1 cellular context compared by ENCODE assay signal in genomic region chr3:136404056-136404455, GRCh38.
TF ChIP-seq lines count a peak whose summit lies in the region.

No MANE protein-coding gene starts in this region.

TF ChIP-seq in IMR-90, 13 proteins besides CTCF, POLR2A, EP300 and RAD21 (continued from another document):
- TF ChIP-seq MAFK (IDR thresholded peaks at IDR 0.05; ENCODE audit: low read depth, low read length) (no peak), RFX5 (IDR thresholded peaks at IDR 0.05; ENCODE audit: low read depth, low read length) (no peak), MXI1 (IDR thresholded peaks at IDR 0.05; ENCODE audit: borderline replicate concordance, low read depth, low read length) (no peak), BHLHE40 (IDR thresholded peaks at IDR 0.05; ENCODE audit: low read depth, low read length) (no peak), CEBPB (IDR thresholded peaks at IDR 0.05; ENCODE audit: low read depth, low read length) (no peak), SMC3 (IDR thresholded peaks at IDR 0.05; ENCODE audit: low read depth, low read length) (no peak), FOS (IDR thresholded peaks at IDR 0.05; ENCODE audit: low read depth, low read length) (no peak)
- TF ChIP-seq, protein P1, sequence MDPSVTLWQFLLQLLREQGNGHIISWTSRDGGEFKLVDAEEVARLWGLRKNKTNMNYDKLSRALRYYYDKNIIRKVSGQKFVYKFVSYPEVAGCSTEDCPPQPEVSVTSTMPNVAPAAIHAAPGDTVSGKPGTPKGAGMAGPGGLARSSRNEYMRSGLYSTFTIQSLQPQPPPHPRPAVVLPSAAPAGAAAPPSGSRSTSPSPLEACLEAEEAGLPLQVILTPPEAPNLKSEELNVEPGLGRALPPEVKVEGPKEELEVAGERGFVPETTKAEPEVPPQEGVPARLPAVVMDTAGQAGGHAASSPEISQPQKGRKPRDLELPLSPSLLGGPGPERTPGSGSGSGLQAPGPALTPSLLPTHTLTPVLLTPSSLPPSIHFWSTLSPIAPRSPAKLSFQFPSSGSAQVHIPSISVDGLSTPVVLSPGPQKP (IDR thresholded peaks at IDR 0.05; ENCODE audit: borderline replicate concordance, low read depth, low read length) = no peak
TF ChIP-seq in IMR-90: peak in this region for 0.
